ENCODE assay signal across 27 cellular contexts in genomic region chr7:100917018-100917365, GRCh38. TPM values are rescaled to one million over a fixed set of nuclear protein-coding genes. Genes with fewer than 3 reads are reported as not detected.
"Had no signal": no experiment of that assay in that cellular context is flagged by ENCODE, and none has a peak within 500 bp of the region (broad histone marks: within the 10 kb centered on the region; RNA-seq: fewer than 3 reads in every experiment).

No MANE protein-coding gene starts in this region.

- ATAC-seq: esophagus mucosa; foreskin keratinocyte; gastroesophageal sphincter; heart left ventricle; left lobe of liver; natural killer cell; psoas muscle; right cardiac atrium; stimulated activated memory B cell treated with anti-CD40 and anti-IgM and Interleukin-4, amounts not matched to agents 10 μg/mL and 1 μg/mL and 100 μg/mL, for 72 hours; stimulated activated naive CD8-positive, alpha-beta T cell treated with anti-CD3 and anti-CD28 coated beads, Interleukin-15, Interleukin-2, amounts not matched to agents 100 U/mL and 50 U/mL, for 24 hours had no signal

- H3K4me3 ChIP-seq: gastroesophageal sphincter, hepatocyte, ovary, testis, tibial artery had no signal

- H3K4me3 Mint-ChIP-seq: endodermal cell, natural killer cell had no signal

- H3K9me3 Mint-ChIP-seq: natural killer cell had no signal

- H3K27ac ChIP-seq: epithelial cell of prostate, foreskin keratinocyte, gastroesophageal sphincter, hepatocyte, ovary, psoas muscle, testis, tibial artery, vagina had no signal

- H2AFZ ChIP-seq: hepatocyte had no signal

- H3K4me1 Mint-ChIP-seq: natural killer cell had no signal

- H3K4me1 ChIP-seq: foreskin keratinocyte, psoas muscle, spleen, testis, tibial artery had no signal

- H3K79me2 ChIP-seq: hepatocyte had no signal

- H3K36me3 Mint-ChIP-seq: natural killer cell; stimulated activated memory B cell treated with anti-CD40 and anti-IgM and Interleukin-4, amounts not matched to agents 10 μg/mL and 1 μg/mL and 100 μg/mL, for 72 hours had no signal

- H3K27me3 ChIP-seq: foreskin keratinocyte, hepatocyte, ovary, testis, vagina had no signal

- H3K27ac Mint-ChIP-seq: natural killer cell had no signal

- DNase-seq: cortex of kidney; effector CD8-positive, alpha-beta T cell; endodermal cell; foreskin keratinocyte; heart left ventricle; kidney; natural killer cell; occipital lobe; ovary; psoas muscle; right cardiac atrium; stimulated activated CD4-positive, alpha-beta T cell treated with anti-CD3 and anti-CD28 coated beads, Interleukin-4, amount 100 ng/mL, for 4 hours; stimulated activated naive CD8-positive, alpha-beta T cell treated with anti-CD3 and anti-CD28 coated beads, Interleukin-15, Interleukin-2, amounts not matched to agents 100 U/mL and 50 U/mL, for 24 hours; substantia nigra; testis; tibial artery had no signal

- H3K4me2 ChIP-seq: hepatocyte had no signal

- H3K36me3 ChIP-seq: gastroesophageal sphincter, heart left ventricle, ovary, spleen, tibial artery, vagina had no signal

- H3K9me3 ChIP-seq: gastroesophageal sphincter, heart left ventricle, ovary, psoas muscle, spleen, testis, tibial artery, vagina had no signal

- FAIRE-seq: kidney had no signal

RNA-seq across cellular contexts. Expression of gene MUC3A, which starts 32.3 kb away (rescaled TPM):
- total RNA-seq: fibroblast of lung, mononuclear cell had no signal
- polyA plus RNA-seq: fibroblast of lung, neural cell had no signal
